Comparison of ENCODE assay signal across 14 cellular contexts in the genomic region with DNA sequence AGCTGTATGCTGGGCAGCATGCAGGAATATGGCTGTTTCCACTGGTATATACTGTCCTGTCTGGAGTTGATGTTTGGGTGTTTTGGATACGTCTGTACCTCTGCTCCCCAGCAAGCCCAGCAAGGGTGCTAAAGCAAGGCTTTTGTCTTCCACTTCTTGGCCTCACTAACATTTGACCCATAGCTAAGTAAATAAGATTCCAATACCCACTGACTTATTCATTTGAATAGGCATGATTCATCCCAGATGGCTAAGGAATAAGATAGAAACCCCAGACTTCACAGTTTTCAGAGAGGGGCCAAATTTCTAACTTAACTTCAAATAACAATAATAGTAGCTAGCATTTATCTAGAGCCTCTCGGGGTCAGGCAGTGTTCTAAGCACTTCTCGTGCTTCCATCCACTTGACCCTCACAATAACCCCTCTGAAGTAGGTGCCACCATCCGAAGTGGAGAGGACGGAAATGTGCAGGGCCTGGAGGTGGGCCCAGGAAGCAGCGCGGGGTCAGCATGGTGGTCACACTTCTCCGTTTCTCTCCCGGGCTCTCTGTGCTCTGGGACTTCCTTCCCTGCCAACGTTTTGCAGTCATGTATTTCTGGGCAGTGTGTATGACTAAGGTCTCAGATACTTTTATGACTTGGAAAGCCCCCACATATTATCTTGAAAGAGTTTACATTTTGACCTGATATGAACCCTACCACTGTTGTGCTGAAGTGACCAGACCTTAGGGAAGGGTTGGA. TPM values are rescaled to one million over a fixed set of nuclear protein-coding genes. Genes with fewer than 3 reads are reported as not detected.
A peak's percentile ranks its signal among the peaks of the same experiment; 100 is the strongest.
DNase-seq lines count a peak whose midpoint lies in the region; ATAC-seq and TF ChIP-seq lines count a peak whose summit lies in the region.
"Had no signal": no experiment of that assay in that cellular context is flagged by ENCODE, and none has a peak within 500 bp of the region (broad histone marks: within the 10 kb centered on the region; RNA-seq: fewer than 3 reads in every experiment).

No MANE protein-coding gene starts in this region.

- no peaks in the 10 kb centered on the region for H3K4me1 Mint-ChIP-seq in neural progenitor cell

- no peak overlapping the region for H3K4me3 Mint-ChIP-seq in neural progenitor cell

- TF ChIP-seq CTCF in brain microvascular endothelial cell (IDR thresholded peaks at IDR 0.05; ENCODE audit: low read depth, low read length, missing control alignments) (no peak), omental fat pad (IDR thresholded peaks at IDR 0.05) (no peak), neural progenitor cell (IDR thresholded peaks at IDR 0.05) (no peak)

- H4K20me1 ChIP-seq in neural progenitor cell (ENCODE audit: low read depth): no peaks in the 10 kb centered on the region

- no peak overlapping the region for H3K9ac ChIP-seq in neural progenitor cell

- H3K4me3 ChIP-seq in brain microvascular endothelial cell (ENCODE audit: low read depth, low read length): no peak overlapping the region
- H3K4me3 ChIP-seq in neural progenitor cell: no peak overlapping the region

- H3K27me3 ChIP-seq in brain microvascular endothelial cell (replicated peaks) (no peaks in the 10 kb centered on the region), neural progenitor cell (no peaks in the 10 kb centered on the region)

- DNase-seq in EL: peak; percentile 89
- DNase-seq in HS-5 (ENCODE audit: low read depth): peak; percentile 65
- peak; percentile 14 for DNase-seq in brain microvascular endothelial cell
- DNase-seq in omental fat pad (ENCODE audit: low spot score): no peak
- DNase-seq in activated CD8-positive, alpha-beta memory T cell treated with anti-CD3 and anti-CD28 coated beads, Interleukin-2, amount 50 U/mL, for 48 hours: no peak
- no peak for DNase-seq in SKM-1 (lab: John Stamatoyannopoulos, UW; ENCODE audit: unreplicated experiment)
- no peak for DNase-seq in neural progenitor cell (ENCODE audit: low spot score)
- DNase-seq in NCI-H1092 treated with DMSO at 0.1 percent for 48 hours (lab: John Stamatoyannopoulos, UW): no peak
- DNase-seq: COR-L47, foreskin melanocyte, mammary epithelial cell, NCI-H2081, retina, SHP77 treated with DMSO at 0.1 percent for 48 hours had no signal

- ATAC-seq in omental fat pad (ENCODE audit: low FRiP score): peak; percentile 59

- in situ Hi-C loops in brain microvascular endothelial cell (cut with HindIII; ENCODE audit: low pct_ligation_motif_present, low sequenced_read_pairs): no loop called here

- H3K36me3 ChIP-seq in brain microvascular endothelial cell (replicated peaks) (no peaks in the 10 kb centered on the region), neural progenitor cell (no peaks in the 10 kb centered on the region)

- no peaks in the 10 kb centered on the region for H3K4me1 ChIP-seq in neural progenitor cell

- no peak overlapping the region for H3K4me2 ChIP-seq in neural progenitor cell

- no peaks in the 10 kb centered on the region for H3K36me3 Mint-ChIP-seq in neural progenitor cell

- no peaks in the 10 kb centered on the region for H3K79me2 ChIP-seq in neural progenitor cell (ENCODE audit: low read depth)

- H2AFZ ChIP-seq in neural progenitor cell (replicated peaks): no peak overlapping the region

- H3K27me3 Mint-ChIP-seq in neural progenitor cell (ENCODE audit: insufficient read depth, low read depth): peaks cover 2% of the 10 kb centered on the region

- H3K27ac ChIP-seq in brain microvascular endothelial cell: peak overlapping the region; percentile 81
- H3K27ac ChIP-seq in neural progenitor cell: no peak overlapping the region

- H3K27ac Mint-ChIP-seq in neural progenitor cell: no peak overlapping the region

- H3K9me3 Mint-ChIP-seq in neural progenitor cell: no peaks in the 10 kb centered on the region

- H3F3A ChIP-seq in neural progenitor cell (ENCODE audit: low read depth): no peaks in the 10 kb centered on the region

- no peaks in the 10 kb centered on the region for H3K9me3 ChIP-seq in neural progenitor cell (ENCODE audit: low read depth)

RNA-seq across cellular contexts. Expression of a gene that starts 39.3 kb away (rescaled TPM):
- 10 to 100 TPM in 3 of 4 donors, 1 to 10 TPM in 1; 9.4 to 35.5 (median 16.9) TPM for total RNA-seq in omental fat pad
- 0.43 TPM in 1 of 2 replicates, not detected in the other for total RNA-seq in neural progenitor cell (ENCODE audit: low replicate concordance)

Comparison
In these comparisons a context has a peak if more than half of its experiments do, and no peak if none do; other contexts are left out.
1. DNase-seq: peak in EL (single experiment), HS-5 (single experiment) and brain microvascular endothelial cell (single experiment); none in omental fat pad (single experiment), activated CD8-positive, alpha-beta memory T cell treated with anti-CD3 and anti-CD28 coated beads, Interleukin-2, amount 50 U/mL, for 48 hours (single experiment), SKM-1 (single experiment), neural progenitor cell (single experiment) and NCI-H1092 treated with DMSO at 0.1 percent for 48 hours (single experiment).